Comparison of ENCODE assay signal across 16 cellular contexts in the genomic region with DNA sequence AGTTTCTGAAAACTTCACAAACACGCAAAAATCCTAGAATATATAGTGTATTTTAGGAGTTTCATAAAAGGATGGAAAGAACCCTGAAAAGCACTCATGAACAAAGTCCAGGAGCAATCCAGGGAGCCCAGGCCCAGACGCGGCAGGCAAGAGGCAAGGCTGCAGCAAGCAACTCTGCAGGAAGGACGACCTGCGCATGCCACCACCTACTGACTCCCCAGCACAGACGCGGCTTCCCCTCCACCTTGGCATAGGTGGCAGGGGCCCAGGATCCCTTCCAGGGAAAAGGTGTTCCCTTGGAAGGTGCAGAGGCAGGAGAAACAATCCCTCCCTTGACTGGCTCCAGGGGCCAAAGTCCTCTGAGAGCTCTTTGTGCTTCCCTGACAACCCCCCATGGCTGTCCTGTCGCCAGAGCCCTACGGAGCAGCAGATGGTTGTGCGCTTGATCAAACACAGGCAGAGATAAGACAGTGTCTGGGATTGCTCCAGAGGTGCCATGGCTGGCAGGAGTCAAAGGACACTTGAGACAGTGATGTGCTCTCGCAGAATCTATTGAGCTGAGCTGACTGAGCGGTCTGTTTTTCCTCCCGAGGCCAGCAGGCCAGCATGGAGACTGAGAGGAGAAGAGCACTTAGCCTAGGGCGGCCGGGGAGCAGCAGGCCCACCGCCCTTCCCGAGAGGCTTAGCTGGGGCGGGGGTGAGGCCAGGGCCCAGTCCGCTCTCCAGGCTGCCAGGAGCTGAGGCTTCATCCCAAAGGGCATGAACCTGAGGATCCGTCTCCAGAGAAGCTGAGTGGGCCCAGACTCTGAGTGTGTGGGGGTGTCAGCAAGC. TPM values are rescaled to one million over a fixed set of nuclear protein-coding genes. Genes with fewer than 3 reads are reported as not detected.
DNase-seq lines count a peak whose midpoint lies in the region; ATAC-seq lines count a peak whose summit lies in the region.
"Had no signal": no experiment of that assay in that cellular context is flagged by ENCODE, and none has a peak within 500 bp of the region (broad histone marks: within the 10 kb centered on the region; RNA-seq: fewer than 3 reads in every experiment).

No MANE protein-coding gene starts in this region.

- ATAC-seq in HG02870 (IDR thresholded peaks at IDR 0.05; ENCODE audit: unreplicated experiment) = no peak
- ATAC-seq: gastroesophageal sphincter, PC-3 had no signal

- H3K9me3 ChIP-seq in endocrine pancreas (ENCODE audit: control insufficient read depth, low read length) (no peaks in the 10 kb centered on the region), mesodermal cell (ENCODE audit: control insufficient read depth, low read length) (no peaks in the 10 kb centered on the region)
- H3K9me3 ChIP-seq: BLaER1, gastroesophageal sphincter had no signal

- H3K4me3 ChIP-seq in endocrine pancreas (ENCODE audit: control insufficient read depth, insufficient read depth, low read length) (no peak overlapping the region), mesodermal cell (ENCODE audit: extremely low read depth, insufficient read depth, low read length, poor library complexity, severe bottlenecking) (no peak overlapping the region)
- H3K4me3 ChIP-seq: BLaER1, gastroesophageal sphincter, smooth muscle cell had no signal

- H3K36me3 ChIP-seq in endocrine pancreas (ENCODE audit: control insufficient read depth, insufficient read depth, low read length) (no peaks in the 10 kb centered on the region), mesodermal cell (ENCODE audit: control insufficient read depth, insufficient read depth, low read length) (no peaks in the 10 kb centered on the region)
- H3K36me3 ChIP-seq: BLaER1, gastroesophageal sphincter had no signal

- H3K4me1 ChIP-seq in endocrine pancreas (ENCODE audit: control insufficient read depth, insufficient read depth, low read length) (peaks cover 12% of the 10 kb centered on the region), mesodermal cell (ENCODE audit: control insufficient read depth, insufficient read depth, low read length, poor library complexity, severe bottlenecking) (no peaks in the 10 kb centered on the region)
- H3K4me1 ChIP-seq: gastroesophageal sphincter had no signal

- H3K9ac ChIP-seq in endocrine pancreas (ENCODE audit: control insufficient read depth, insufficient read depth, low read length) = peak overlapping the region; percentile 25
- H3K9ac ChIP-seq: BLaER1 had no signal

- DNase-seq in DMS79 treated with DMSO at 0.1 percent for 48 hours (lab: John Stamatoyannopoulos, UW) = peak; percentile 85
- DNase-seq in NCI-H2029 treated with DMSO at 0.1 percent for 48 hours (lab: John Stamatoyannopoulos, UW) = peak; percentile 63
- no peak for DNase-seq in T-helper 2 cell
- DNase-seq in NCI-H1436 treated with DMSO at 0.1 percent for 48 hours (lab: John Stamatoyannopoulos, UW) = no peak
- no peak for DNase-seq in germinal center (ENCODE audit: low spot score)
- DNase-seq: activated CD4-positive, alpha-beta T cell treated with anti-CD3 and anti-CD28 coated beads, Interleukin-2, amount 50 U/mL, for 1 hour; effector CD8-positive, alpha-beta T cell; GF-D8; PC-3 had no signal

- H3K27me3 ChIP-seq in endocrine pancreas (ENCODE audit: control insufficient read depth, insufficient read depth, low read length) = no peaks in the 10 kb centered on the region
- H3K27me3 ChIP-seq: BLaER1 had no signal

- H3K27ac ChIP-seq in mesodermal cell (ENCODE audit: low read depth, low read length, severe bottlenecking) = peak overlapping the region; percentile 73
- H3K27ac ChIP-seq: BLaER1, gastroesophageal sphincter had no signal

- WGBS in mesodermal cell (ENCODE audit: insufficient coverage in 2 of 2), 2 experiments = 52 to 59% methylated on average over 14 to 18 of the region's 20 CpGs

RNA-seq across cellular contexts. Expression of gene AMER3, which starts 10.8 kb away (rescaled TPM):
- 0.11 TPM for polyA plus RNA-seq in mesodermal cell (2013, experiment 1 of 2)
- 0.15 TPM for polyA plus RNA-seq in mesodermal cell (2013, experiment 2 of 2)
- polyA plus RNA-seq: smooth muscle cell had no signal

RNA-seq across cellular contexts. Expression of gene GPR148, which starts 15.6 kb away (rescaled TPM):
- not detected for polyA plus RNA-seq in mesodermal cell (2013, experiment 1 of 2)
- polyA plus RNA-seq in mesodermal cell (2013, experiment 2 of 2) = not detected
- polyA plus RNA-seq: neural cell, smooth muscle cell had no signal

Comparison
In these comparisons a context has a peak if more than half of its experiments do, and no peak if none do; other contexts are left out.
1. DNase-seq: peak in DMS79 treated with DMSO at 0.1 percent for 48 hours (single experiment) and NCI-H2029 treated with DMSO at 0.1 percent for 48 hours (single experiment); none in T-helper 2 cell (0 of 5), NCI-H1436 treated with DMSO at 0.1 percent for 48 hours (single experiment) and germinal center (single experiment).